In the genomic region with DNA sequence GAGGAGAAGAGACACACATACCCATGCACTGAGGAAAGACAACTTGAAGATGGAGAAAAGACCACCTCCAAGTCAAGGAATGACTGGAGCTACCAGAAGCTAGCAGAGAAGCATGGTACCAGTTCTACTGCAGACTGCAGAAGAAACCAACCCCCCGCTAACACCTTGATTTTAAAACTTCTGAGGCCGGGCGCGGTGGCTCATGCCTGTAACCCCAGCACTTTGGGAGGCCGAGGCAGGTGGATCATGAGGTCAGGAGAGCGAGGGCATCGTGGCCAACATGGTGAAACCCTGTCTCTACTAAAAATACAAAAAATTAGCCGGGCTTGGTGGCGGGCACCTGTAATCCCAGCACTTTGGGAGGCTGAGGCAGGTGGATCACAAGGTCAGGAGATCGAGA, we compare ENCODE assay signal across 6 cellular contexts.
DNase-seq lines count a peak whose midpoint lies in the region; ATAC-seq and TF ChIP-seq lines count a peak whose summit lies in the region.
"Not testable (repeated sequence)": the region's sequence is repeated elsewhere in the genome, so short reads cannot be mapped to it uniquely, and the experiment has no call there.

No MANE protein-coding gene starts in this region.

- H3K9me3 ChIP-seq in RWPE2 (ENCODE audit: severe bottlenecking); spleen; upper lobe of right lung: not testable (repeated sequence)

- H3K9me3 Mint-ChIP-seq in nephron progenitor cell: peaks cover 38% of the 10 kb centered on the region

- H3K27me3 Mint-ChIP-seq in nephron progenitor cell (ENCODE audit: low read depth, poor library complexity): not testable (repeated sequence)

- H3K27ac ChIP-seq in RWPE2 (ENCODE audit: poor library complexity, severe bottlenecking); spleen; upper lobe of right lung: not testable (repeated sequence)

- H3K36me3 ChIP-seq in RWPE2 (ENCODE audit: low read depth); spleen; upper lobe of right lung: not testable (repeated sequence)

- H3K4me3 Mint-ChIP-seq in nephron progenitor cell: not testable (repeated sequence)

- TF ChIP-seq POLR2A in spleen (IDR thresholded peaks at IDR 0.05): not testable (repeated sequence)

- not testable (repeated sequence) for H3K4me1 ChIP-seq in RWPE2 (ENCODE audit: insufficient read depth, poor library complexity, severe bottlenecking); spleen; upper lobe of right lung

- H3K4me1 Mint-ChIP-seq in nephron progenitor cell: not testable (repeated sequence)

- not testable (repeated sequence) for TF ChIP-seq CTCF in RWPE2 (IDR thresholded peaks at IDR 0.05; ENCODE audit: poor library complexity, severe bottlenecking); nephron progenitor cell (IDR thresholded peaks at IDR 0.05); spleen (IDR thresholded peaks at IDR 0.05 in 8 of 11, conservative IDR thresholded peaks at IDR 0.05 in 3 of 11); upper lobe of right lung (IDR thresholded peaks at IDR 0.05)

- not testable (repeated sequence) for H3K27me3 ChIP-seq in RWPE2 (ENCODE audit: insufficient read depth, poor library complexity, severe bottlenecking); spleen (replicated peaks in 1 of 7); upper lobe of right lung

- intact Hi-C loops in cardiac septum (cut with DNase I); spleen (cut with DNase I; ENCODE audit: low total_unique reads); upper lobe of right lung (cut with DNase I): not testable (repeated sequence)

- not testable (repeated sequence) for ATAC-seq in RWPE2 (ENCODE audit: low read depth); upper lobe of right lung

- peaks cover 11% of the 10 kb centered on the region for H3K36me3 Mint-ChIP-seq in nephron progenitor cell (ENCODE audit: low read depth)

- H3K4me3 ChIP-seq in RWPE2 (ENCODE audit: severe bottlenecking); spleen; upper lobe of right lung: not testable (repeated sequence)

- DNase-seq in RWPE2 (ENCODE audit: low spot score) (peak; percentile 18), cardiac septum (ENCODE audit: low spot score) (peak; percentile 66), spleen (peak; percentile 22), upper lobe of right lung (peak; percentile 19)
- peak; percentile 2 for DNase-seq in activated effector memory CD4-positive, alpha-beta T cell treated with anti-CD3 and anti-CD28 coated beads, Interleukin-2, amount 50 U/mL, for 16 hours
- not testable (repeated sequence) for DNase-seq in nephron progenitor cell

- WGBS in spleen, 5 donors: 87 to 97% (median 93%) methylated on average over 10 of the region's 10 CpGs

- peak overlapping the region; percentile 42 for H3K27ac Mint-ChIP-seq in nephron progenitor cell
